ENCODE assay signal across 1 cellular context in the genomic region with DNA sequence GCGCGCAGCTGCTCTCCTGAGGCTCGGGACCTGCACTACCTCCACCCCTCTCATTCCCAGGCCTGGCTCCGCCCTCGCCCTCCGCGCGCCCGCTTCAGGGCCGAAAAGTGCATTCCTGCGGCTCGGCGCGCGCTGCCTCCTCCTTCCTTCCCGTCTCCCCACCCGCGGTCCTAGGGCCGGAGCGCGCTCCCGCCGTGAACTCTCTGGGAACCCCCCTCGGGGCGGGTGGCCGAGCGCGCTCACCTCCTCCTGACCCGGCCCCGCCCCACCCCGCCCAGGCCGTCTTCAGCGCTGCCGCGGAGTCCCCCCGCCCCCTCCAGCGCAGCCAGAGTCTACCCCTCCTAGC.
TF ChIP-seq lines count a peak whose summit lies in the region.

No MANE protein-coding gene starts in this region.

TF ChIP-seq in HepG2, 621 proteins besides CTCF, POLR2A, EP300 and RAD21 (continued from another document and continues in another):
- no peak for TF ChIP-seq ZNF337 (CRISPR knock-in tag; IDR thresholded peaks at IDR 0.05; ENCODE audit: borderline replicate concordance, low read depth)
- TF ChIP-seq, protein P1, sequence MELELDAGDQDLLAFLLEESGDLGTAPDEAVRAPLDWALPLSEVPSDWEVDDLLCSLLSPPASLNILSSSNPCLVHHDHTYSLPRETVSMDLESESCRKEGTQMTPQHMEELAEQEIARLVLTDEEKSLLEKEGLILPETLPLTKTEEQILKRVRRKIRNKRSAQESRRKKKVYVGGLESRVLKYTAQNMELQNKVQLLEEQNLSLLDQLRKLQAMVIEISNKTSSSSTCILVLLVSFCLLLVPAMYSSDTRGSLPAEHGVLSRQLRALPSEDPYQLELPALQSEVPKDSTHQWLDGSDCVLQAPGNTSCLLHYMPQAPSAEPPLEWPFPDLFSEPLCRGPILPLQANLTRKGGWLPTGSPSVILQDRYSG (CRISPR knock-in tag; IDR thresholded peaks at IDR 0.05), result no peak
- peak; percentile 53; the same call in 1 of the 2 replicates for TF ChIP-seq SOX5 (CRISPR knock-in tag; IDR thresholded peaks at IDR 0.05; ENCODE audit: borderline replicate concordance)
- TF ChIP-seq THAP11 (CRISPR knock-in tag; IDR thresholded peaks at IDR 0.05), result peak; percentile 73; the same call in 1 of the 2 replicates
- TF ChIP-seq, protein P2, sequence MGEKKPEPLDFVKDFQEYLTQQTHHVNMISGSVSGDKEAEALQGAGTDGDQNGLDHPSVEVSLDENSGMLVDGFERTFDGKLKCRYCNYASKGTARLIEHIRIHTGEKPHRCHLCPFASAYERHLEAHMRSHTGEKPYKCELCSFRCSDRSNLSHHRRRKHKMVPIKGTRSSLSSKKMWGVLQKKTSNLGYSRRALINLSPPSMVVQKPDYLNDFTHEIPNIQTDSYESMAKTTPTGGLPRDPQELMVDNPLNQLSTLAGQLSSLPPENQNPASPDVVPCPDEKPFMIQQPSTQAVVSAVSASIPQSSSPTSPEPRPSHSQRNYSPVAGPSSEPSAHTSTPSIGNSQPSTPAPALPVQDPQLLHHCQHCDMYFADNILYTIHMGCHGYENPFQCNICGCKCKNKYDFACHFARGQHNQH (CRISPR knock-in tag; IDR thresholded peaks at IDR 0.05), result peak; percentile 60; the same call in 1 of the 2 replicates
- TF ChIP-seq GATAD2A (CRISPR knock-in tag; IDR thresholded peaks at IDR 0.05), result no peak
- no peak for TF ChIP-seq ZFP82 (CRISPR knock-in tag; IDR thresholded peaks at IDR 0.05; ENCODE audit: borderline replicate concordance)
- TF ChIP-seq, protein P3, sequence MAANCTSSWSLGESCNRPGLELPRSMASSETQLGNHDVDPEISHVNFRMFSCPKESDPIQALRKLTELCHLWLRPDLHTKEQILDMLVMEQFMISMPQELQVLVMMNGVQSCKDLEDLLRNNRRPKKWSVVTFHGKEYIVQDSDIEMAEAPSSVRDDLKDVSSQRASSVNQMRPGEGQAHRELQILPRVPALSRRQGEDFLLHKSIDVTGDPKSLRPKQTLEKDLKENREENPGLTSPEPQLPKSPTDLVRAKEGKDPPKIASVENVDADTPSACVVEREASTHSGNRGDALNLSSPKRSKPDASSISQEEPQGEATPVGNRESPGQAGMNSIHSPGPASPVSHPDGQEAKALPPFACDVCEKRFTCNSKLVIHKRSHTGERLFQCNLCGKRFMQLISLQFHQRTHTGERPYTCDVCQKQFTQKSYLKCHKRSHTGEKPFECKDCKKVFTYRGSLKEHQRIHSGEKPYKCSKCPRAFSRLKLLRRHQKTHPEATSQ (CRISPR knock-in tag; IDR thresholded peaks at IDR 0.05; ENCODE audit: borderline replicate concordance), result no peak
- no peak for TF ChIP-seq HOXA7 (CRISPR knock-in tag; IDR thresholded peaks at IDR 0.05)
- TF ChIP-seq SMAD1 (CRISPR knock-in tag; IDR thresholded peaks at IDR 0.05; ENCODE audit: borderline replicate concordance, low read depth), result no peak
- no peak for TF ChIP-seq MYC (CRISPR knock-in tag; IDR thresholded peaks at IDR 0.05; ENCODE audit: borderline replicate concordance)
- TF ChIP-seq ZNF264 (CRISPR knock-in tag; IDR thresholded peaks at IDR 0.05), result no peak
- TF ChIP-seq ZNF12 (CRISPR knock-in tag; IDR thresholded peaks at IDR 0.05), result 0 out of 2 replicates have a peak, but pooled peaks have one; percentile 4
- TF ChIP-seq HNRNPH1 (optimal IDR thresholded peaks at IDR 0.05; ENCODE audit: low read depth, low read length), result no peak
- TF ChIP-seq, protein P4, sequence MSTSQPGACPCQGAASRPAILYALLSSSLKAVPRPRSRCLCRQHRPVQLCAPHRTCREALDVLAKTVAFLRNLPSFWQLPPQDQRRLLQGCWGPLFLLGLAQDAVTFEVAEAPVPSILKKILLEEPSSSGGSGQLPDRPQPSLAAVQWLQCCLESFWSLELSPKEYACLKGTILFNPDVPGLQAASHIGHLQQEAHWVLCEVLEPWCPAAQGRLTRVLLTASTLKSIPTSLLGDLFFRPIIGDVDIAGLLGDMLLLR (CRISPR knock-in tag; IDR thresholded peaks at IDR 0.05), result 0 out of 2 replicates have a peak, but pooled peaks have one; percentile 20
- TF ChIP-seq, protein P5, sequence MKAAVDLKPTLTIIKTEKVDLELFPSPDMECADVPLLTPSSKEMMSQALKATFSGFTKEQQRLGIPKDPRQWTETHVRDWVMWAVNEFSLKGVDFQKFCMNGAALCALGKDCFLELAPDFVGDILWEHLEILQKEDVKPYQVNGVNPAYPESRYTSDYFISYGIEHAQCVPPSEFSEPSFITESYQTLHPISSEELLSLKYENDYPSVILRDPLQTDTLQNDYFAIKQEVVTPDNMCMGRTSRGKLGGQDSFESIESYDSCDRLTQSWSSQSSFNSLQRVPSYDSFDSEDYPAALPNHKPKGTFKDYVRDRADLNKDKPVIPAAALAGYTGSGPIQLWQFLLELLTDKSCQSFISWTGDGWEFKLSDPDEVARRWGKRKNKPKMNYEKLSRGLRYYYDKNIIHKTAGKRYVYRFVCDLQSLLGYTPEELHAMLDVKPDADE (CRISPR knock-in tag; IDR thresholded peaks at IDR 0.05), result no peak
- no peak for TF ChIP-seq TAF15 (IDR thresholded peaks at IDR 0.05; ENCODE audit: low read depth, low read length, poor library complexity, severe bottlenecking)
- TF ChIP-seq, protein P6, sequence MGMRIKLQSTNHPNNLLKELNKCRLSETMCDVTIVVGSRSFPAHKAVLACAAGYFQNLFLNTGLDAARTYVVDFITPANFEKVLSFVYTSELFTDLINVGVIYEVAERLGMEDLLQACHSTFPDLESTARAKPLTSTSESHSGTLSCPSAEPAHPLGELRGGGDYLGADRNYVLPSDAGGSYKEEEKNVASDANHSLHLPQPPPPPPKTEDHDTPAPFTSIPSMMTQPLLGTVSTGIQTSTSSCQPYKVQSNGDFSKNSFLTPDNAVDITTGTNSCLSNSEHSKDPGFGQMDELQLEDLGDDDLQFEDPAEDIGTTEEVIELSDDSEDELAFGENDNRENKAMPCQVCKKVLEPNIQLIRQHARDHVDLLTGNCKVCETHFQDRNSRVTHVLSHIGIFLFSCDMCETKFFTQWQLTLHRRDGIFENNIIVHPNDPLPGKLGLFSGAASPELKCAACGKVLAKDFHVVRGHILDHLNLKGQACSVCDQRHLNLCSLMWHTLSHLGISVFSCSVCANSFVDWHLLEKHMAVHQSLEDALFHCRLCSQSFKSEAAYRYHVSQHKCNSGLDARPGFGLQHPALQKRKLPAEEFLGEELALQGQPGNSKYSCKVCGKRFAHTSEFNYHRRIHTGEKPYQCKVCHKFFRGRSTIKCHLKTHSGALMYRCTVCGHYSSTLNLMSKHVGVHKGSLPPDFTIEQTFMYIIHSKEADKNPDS (CRISPR knock-in tag; IDR thresholded peaks at IDR 0.05), result no peak
- no peak for TF ChIP-seq DPF2 (CRISPR knock-in tag; IDR thresholded peaks at IDR 0.05; ENCODE audit: borderline replicate concordance, low read depth)
- no peak for TF ChIP-seq ZNF883 (CRISPR knock-in tag; IDR thresholded peaks at IDR 0.05; ENCODE audit: not compliant biosample characterization)
- TF ChIP-seq MAF1 (CRISPR knock-in tag; IDR thresholded peaks at IDR 0.05; ENCODE audit: borderline replicate concordance), result no peak
- TF ChIP-seq ZNF83 (CRISPR knock-in tag; IDR thresholded peaks at IDR 0.05; ENCODE audit: borderline replicate concordance), result no peak
- no peak for TF ChIP-seq ZNF552 (CRISPR knock-in tag; IDR thresholded peaks at IDR 0.05; ENCODE audit: borderline replicate concordance)
- no peak for TF ChIP-seq MIXL1 (CRISPR knock-in tag; IDR thresholded peaks at IDR 0.05)
- TF ChIP-seq ZFP36L2 (CRISPR knock-in tag; IDR thresholded peaks at IDR 0.05), result no peak
- TF ChIP-seq CCAR2 (optimal IDR thresholded peaks at IDR 0.05; ENCODE audit: low read depth, low read length), result no peak
- TF ChIP-seq, protein P7, sequence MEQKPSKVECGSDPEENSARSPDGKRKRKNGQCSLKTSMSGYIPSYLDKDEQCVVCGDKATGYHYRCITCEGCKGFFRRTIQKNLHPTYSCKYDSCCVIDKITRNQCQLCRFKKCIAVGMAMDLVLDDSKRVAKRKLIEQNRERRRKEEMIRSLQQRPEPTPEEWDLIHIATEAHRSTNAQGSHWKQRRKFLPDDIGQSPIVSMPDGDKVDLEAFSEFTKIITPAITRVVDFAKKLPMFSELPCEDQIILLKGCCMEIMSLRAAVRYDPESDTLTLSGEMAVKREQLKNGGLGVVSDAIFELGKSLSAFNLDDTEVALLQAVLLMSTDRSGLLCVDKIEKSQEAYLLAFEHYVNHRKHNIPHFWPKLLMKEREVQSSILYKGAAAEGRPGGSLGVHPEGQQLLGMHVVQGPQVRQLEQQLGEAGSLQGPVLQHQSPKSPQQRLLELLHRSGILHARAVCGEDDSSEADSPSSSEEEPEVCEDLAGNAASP (CRISPR knock-in tag; IDR thresholded peaks at IDR 0.05; ENCODE audit: borderline replicate concordance), result peak; percentile 31; the same call in 1 of the 2 replicates
- TF ChIP-seq, protein P8, sequence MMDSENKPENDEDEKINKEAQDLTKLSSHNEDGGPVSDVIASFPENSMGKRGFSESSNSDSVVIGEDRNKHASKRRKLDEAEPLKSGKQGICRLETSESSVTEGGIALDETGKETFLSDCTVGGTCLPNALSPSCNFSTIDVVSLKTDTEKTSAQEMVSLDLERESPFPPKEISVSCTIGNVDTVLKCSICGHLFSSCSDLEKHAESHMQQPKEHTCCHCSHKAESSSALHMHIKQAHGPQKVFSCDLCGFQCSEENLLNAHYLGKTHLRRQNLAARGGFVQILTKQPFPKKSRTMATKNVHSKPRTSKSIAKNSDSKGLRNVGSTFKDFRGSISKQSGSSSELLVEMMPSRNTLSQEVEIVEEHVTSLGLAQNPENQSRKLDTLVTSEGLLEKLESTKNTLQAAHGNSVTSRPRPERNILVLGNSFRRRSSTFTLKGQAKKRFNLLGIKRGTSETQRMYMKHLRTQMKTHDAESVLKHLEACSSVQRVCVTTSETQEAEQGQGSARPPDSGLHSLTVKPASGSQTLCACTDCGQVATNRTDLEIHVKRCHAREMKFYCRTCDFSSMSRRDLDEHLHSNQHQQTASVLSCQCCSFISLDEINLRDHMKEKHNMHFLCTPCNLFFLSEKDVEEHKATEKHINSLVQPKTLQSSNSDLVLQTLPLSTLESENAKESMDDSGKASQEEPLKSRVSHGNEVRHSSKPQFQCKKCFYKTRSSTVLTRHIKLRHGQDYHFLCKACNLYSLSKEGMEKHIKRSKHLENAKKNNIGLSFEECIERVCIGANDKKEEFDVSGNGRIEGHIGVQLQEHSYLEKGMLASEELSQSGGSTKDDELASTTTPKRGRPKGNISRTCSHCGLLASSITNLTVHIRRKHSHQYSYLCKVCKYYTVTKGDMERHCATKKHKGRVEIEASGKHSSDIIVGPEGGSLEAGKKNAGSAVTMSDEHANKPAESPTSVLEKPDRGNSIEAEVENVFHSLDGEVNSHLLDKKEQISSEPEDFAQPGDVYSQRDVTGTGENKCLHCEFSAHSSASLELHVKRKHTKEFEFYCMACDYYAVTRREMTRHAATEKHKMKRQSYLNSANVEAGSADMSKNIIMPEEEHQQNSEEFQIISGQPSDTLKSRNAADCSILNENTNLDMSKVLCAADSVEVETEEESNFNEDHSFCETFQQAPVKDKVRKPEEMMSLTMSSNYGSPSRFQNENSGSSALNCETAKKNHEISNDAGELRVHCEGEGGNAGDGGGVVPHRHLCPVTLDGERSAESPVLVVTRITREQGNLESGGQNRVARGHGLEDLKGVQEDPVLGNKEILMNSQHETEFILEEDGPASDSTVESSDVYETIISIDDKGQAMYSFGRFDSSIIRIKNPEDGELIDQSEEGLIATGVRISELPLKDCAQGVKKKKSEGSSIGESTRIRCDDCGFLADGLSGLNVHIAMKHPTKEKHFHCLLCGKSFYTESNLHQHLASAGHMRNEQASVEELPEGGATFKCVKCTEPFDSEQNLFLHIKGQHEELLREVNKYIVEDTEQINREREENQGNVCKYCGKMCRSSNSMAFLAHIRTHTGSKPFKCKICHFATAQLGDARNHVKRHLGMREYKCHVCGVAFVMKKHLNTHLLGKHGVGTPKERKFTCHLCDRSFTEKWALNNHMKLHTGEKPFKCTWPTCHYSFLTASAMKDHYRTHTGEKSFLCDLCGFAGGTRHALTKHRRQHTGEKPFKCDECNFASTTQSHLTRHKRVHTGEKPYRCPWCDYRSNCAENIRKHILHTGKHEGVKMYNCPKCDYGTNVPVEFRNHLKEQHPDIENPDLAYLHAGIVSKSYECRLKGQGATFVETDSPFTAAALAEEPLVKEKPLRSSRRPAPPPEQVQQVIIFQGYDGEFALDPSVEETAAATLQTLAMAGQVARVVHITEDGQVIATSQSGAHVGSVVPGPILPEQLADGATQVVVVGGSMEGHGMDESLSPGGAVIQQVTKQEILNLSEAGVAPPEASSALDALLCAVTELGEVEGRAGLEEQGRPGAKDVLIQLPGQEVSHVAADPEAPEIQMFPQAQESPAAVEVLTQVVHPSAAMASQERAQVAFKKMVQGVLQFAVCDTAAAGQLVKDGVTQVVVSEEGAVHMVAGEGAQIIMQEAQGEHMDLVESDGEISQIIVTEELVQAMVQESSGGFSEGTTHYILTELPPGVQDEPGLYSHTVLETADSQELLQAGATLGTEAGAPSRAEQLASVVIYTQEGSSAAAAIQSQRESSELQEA (CRISPR knock-in tag; IDR thresholded peaks at IDR 0.05; ENCODE audit: not compliant biosample characterization), result no peak
- 0 out of 2 replicates have a peak, but pooled peaks have one; percentile 36 for TF ChIP-seq ZNF230 (CRISPR knock-in tag; IDR thresholded peaks at IDR 0.05)
- TF ChIP-seq KLF12 (CRISPR knock-in tag; IDR thresholded peaks at IDR 0.05; ENCODE audit: borderline replicate concordance), result 0 out of 2 replicates have a peak, but pooled peaks have one; percentile 35
- TF ChIP-seq ZNF282 (IDR thresholded peaks at IDR 0.05; ENCODE audit: partially characterized antibody), result no peak
- TF ChIP-seq MBNL3 (CRISPR knock-in tag; conservative IDR thresholded peaks at IDR 0.05), result no peak
- TF ChIP-seq, protein P9, sequence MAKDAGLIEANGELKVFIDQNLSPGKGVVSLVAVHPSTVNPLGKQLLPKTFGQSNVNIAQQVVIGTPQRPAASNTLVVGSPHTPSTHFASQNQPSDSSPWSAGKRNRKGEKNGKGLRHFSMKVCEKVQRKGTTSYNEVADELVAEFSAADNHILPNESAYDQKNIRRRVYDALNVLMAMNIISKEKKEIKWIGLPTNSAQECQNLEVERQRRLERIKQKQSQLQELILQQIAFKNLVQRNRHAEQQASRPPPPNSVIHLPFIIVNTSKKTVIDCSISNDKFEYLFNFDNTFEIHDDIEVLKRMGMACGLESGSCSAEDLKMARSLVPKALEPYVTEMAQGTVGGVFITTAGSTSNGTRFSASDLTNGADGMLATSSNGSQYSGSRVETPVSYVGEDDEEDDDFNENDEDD (CRISPR knock-in tag; IDR thresholded peaks at IDR 0.05; ENCODE audit: borderline replicate concordance), result peak; percentile 48; the same call in 1 of the 2 replicates
- no peak for TF ChIP-seq MXD4 (CRISPR knock-in tag; IDR thresholded peaks at IDR 0.05)
- TF ChIP-seq ZNF713 (CRISPR knock-in tag; IDR thresholded peaks at IDR 0.05), result no peak
- TF ChIP-seq GZF1 (CRISPR knock-in tag; IDR thresholded peaks at IDR 0.05), result no peak
- no peak for TF ChIP-seq CREB1 (IDR thresholded peaks at IDR 0.05)
- no peak for TF ChIP-seq CREB1 (CRISPR knock-in tag; IDR thresholded peaks at IDR 0.05)
- TF ChIP-seq, protein P10, sequence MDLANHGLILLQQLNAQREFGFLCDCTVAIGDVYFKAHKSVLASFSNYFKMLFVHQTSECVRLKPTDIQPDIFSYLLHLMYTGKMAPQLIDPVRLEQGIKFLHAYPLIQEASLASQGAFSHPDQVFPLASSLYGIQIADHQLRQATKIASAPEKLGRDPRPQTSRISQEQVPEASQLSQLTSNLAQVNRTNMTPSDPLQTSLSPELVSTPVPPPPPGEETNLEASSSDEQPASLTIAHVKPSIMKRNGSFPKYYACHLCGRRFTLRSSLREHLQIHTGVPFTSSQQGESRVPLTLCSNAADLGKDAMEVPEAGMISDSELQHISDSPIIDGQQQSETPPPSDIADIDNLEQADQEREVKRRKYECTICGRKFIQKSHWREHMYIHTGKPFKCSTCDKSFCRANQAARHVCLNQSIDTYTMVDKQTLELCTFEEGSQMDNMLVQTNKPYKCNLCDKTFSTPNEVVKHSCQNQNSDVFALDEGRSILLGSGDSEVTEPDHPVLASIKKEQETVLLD (CRISPR knock-in tag; IDR thresholded peaks at IDR 0.05; ENCODE audit: low read depth), result no peak
- 0 out of 2 replicates have a peak, but pooled peaks have one; percentile 18 for TF ChIP-seq ZFY (CRISPR knock-in tag; IDR thresholded peaks at IDR 0.05)
